In the genomic region with DNA sequence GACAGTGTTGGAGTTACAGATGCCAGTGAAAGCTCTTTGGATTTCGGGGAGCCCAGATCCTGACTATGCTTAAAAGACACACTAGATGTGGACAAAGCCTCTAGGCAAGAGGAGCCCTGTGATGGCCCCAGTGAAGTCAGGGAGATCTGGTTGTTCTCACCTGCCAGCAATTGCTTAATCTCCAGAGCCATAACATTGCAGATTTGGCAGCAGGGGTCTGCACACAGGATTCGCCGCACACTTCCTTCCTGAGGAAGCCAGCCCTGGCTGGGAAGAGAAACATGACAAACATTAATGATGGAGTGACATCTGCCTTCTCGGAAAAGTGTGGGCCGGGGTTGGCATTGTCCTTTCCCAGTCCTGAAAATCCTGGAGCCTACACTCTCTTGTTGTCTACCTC, we compare ENCODE assay signal across 7 cellular contexts.
"Had no signal": no experiment of that assay in that cellular context is flagged by ENCODE, and none has a peak within 500 bp of the region (broad histone marks: within the 10 kb centered on the region; RNA-seq: fewer than 3 reads in every experiment).

No MANE protein-coding gene starts in this region.

- H3K4me1 ChIP-seq: HAP-1 had no signal

- H3K36me3 ChIP-seq: HAP-1 had no signal

- H3K9me3 ChIP-seq: HAP-1 had no signal

- H3K4me3 ChIP-seq: GM23248, HAP-1 had no signal

- H3K27ac ChIP-seq: GM23248 had no signal

- DNase-seq: GM23248, GOT3, H7, HFFc6, IMR-90 had no signal

- ATAC-seq: HCT116 had no signal
